Comparison of ENCODE assay signal across 1 cellular context in the genomic region with DNA sequence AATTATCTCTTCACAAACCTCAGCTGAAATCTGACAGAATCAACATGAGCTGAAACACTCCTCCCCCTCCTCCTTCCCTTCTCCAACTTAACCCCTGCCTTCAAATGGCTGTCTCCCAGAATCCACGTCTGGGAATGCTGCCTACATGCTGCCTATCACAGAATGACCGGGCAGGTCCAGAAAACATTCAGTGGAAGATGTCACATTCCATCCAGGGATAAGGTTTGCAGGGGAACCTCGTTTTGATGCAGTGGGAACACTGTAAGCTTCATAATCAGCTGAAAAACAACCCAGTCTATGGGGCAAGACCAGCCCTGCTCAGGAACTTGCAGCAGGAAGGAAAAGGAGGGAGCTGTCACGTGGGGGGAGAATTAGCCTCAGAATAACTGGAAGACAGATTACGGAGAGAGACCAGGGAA.
TF ChIP-seq lines count a peak whose summit lies in the region.

No MANE protein-coding gene starts in this region.

TF ChIP-seq in HepG2, 621 proteins besides CTCF, POLR2A, EP300 and RAD21 (continued from another document):
- TF ChIP-seq, protein P1, sequence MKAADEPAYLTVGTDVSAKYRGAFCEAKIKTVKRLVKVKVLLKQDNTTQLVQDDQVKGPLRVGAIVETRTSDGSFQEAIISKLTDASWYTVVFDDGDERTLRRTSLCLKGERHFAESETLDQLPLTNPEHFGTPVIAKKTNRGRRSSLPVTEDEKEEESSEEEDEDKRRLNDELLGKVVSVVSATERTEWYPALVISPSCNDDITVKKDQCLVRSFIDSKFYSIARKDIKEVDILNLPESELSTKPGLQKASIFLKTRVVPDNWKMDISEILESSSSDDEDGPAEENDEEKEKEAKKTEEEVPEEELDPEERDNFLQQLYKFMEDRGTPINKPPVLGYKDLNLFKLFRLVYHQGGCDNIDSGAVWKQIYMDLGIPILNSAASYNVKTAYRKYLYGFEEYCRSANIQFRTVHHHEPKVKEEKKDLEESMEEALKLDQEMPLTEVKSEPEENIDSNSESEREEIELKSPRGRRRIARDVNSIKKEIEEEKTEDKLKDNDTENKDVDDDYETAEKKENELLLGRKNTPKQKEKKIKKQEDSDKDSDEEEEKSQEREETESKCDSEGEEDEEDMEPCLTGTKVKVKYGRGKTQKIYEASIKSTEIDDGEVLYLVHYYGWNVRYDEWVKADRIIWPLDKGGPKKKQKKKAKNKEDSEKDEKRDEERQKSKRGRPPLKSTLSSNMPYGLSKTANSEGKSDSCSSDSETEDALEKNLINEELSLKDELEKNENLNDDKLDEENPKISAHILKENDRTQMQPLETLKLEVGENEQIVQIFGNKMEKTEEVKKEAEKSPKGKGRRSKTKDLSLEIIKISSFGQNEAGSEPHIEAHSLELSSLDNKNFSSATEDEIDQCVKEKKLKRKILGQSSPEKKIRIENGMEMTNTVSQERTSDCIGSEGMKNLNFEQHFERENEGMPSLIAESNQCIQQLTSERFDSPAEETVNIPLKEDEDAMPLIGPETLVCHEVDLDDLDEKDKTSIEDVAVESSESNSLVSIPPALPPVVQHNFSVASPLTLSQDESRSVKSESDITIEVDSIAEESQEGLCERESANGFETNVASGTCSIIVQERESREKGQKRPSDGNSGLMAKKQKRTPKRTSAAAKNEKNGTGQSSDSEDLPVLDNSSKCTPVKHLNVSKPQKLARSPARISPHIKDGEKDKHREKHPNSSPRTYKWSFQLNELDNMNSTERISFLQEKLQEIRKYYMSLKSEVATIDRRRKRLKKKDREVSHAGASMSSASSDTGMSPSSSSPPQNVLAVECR (CRISPR knock-in tag; IDR thresholded peaks at IDR 0.05; ENCODE audit: borderline replicate concordance): no peak
- TF ChIP-seq ZNF235 (CRISPR knock-in tag; IDR thresholded peaks at IDR 0.05; ENCODE audit: borderline replicate concordance) (no peak), NFATC3 (CRISPR knock-in tag; IDR thresholded peaks at IDR 0.05) (no peak), ELF3 (CRISPR knock-in tag; IDR thresholded peaks at IDR 0.05) (no peak), CBX5 (CRISPR knock-in tag; IDR thresholded peaks at IDR 0.05; ENCODE audit: borderline replicate concordance) (no peak), EED (CRISPR knock-in tag; IDR thresholded peaks at IDR 0.05) (no peak), TBX2 (CRISPR knock-in tag; IDR thresholded peaks at IDR 0.05; ENCODE audit: borderline replicate concordance) (no peak), STAG1 (CRISPR knock-in tag; IDR thresholded peaks at IDR 0.05) (no peak), ZNF30 (CRISPR knock-in tag; IDR thresholded peaks at IDR 0.05) (no peak), TAF15 (IDR thresholded peaks at IDR 0.05; ENCODE audit: low read depth, low read length, poor library complexity, severe bottlenecking) (no peak)
- TF ChIP-seq, protein P2, sequence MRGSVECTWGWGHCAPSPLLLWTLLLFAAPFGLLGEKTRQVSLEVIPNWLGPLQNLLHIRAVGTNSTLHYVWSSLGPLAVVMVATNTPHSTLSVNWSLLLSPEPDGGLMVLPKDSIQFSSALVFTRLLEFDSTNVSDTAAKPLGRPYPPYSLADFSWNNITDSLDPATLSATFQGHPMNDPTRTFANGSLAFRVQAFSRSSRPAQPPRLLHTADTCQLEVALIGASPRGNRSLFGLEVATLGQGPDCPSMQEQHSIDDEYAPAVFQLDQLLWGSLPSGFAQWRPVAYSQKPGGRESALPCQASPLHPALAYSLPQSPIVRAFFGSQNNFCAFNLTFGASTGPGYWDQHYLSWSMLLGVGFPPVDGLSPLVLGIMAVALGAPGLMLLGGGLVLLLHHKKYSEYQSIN (CRISPR knock-in tag; IDR thresholded peaks at IDR 0.05; ENCODE audit: borderline replicate concordance): no peak
- TF ChIP-seq, protein P3, sequence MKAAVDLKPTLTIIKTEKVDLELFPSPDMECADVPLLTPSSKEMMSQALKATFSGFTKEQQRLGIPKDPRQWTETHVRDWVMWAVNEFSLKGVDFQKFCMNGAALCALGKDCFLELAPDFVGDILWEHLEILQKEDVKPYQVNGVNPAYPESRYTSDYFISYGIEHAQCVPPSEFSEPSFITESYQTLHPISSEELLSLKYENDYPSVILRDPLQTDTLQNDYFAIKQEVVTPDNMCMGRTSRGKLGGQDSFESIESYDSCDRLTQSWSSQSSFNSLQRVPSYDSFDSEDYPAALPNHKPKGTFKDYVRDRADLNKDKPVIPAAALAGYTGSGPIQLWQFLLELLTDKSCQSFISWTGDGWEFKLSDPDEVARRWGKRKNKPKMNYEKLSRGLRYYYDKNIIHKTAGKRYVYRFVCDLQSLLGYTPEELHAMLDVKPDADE (CRISPR knock-in tag; IDR thresholded peaks at IDR 0.05): no peak
- TF ChIP-seq, protein P4, sequence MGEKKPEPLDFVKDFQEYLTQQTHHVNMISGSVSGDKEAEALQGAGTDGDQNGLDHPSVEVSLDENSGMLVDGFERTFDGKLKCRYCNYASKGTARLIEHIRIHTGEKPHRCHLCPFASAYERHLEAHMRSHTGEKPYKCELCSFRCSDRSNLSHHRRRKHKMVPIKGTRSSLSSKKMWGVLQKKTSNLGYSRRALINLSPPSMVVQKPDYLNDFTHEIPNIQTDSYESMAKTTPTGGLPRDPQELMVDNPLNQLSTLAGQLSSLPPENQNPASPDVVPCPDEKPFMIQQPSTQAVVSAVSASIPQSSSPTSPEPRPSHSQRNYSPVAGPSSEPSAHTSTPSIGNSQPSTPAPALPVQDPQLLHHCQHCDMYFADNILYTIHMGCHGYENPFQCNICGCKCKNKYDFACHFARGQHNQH (CRISPR knock-in tag; IDR thresholded peaks at IDR 0.05): no peak
- TF ChIP-seq, protein P5, sequence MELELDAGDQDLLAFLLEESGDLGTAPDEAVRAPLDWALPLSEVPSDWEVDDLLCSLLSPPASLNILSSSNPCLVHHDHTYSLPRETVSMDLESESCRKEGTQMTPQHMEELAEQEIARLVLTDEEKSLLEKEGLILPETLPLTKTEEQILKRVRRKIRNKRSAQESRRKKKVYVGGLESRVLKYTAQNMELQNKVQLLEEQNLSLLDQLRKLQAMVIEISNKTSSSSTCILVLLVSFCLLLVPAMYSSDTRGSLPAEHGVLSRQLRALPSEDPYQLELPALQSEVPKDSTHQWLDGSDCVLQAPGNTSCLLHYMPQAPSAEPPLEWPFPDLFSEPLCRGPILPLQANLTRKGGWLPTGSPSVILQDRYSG (CRISPR knock-in tag; IDR thresholded peaks at IDR 0.05): no peak
- TF ChIP-seq, protein P6, sequence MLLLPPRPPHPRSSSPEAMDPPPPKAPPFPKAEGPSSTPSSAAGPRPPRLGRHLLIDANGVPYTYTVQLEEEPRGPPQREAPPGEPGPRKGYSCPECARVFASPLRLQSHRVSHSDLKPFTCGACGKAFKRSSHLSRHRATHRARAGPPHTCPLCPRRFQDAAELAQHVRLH (CRISPR knock-in tag; IDR thresholded peaks at IDR 0.05; ENCODE audit: borderline replicate concordance, low read depth): no peak
- TF ChIP-seq, protein P7, sequence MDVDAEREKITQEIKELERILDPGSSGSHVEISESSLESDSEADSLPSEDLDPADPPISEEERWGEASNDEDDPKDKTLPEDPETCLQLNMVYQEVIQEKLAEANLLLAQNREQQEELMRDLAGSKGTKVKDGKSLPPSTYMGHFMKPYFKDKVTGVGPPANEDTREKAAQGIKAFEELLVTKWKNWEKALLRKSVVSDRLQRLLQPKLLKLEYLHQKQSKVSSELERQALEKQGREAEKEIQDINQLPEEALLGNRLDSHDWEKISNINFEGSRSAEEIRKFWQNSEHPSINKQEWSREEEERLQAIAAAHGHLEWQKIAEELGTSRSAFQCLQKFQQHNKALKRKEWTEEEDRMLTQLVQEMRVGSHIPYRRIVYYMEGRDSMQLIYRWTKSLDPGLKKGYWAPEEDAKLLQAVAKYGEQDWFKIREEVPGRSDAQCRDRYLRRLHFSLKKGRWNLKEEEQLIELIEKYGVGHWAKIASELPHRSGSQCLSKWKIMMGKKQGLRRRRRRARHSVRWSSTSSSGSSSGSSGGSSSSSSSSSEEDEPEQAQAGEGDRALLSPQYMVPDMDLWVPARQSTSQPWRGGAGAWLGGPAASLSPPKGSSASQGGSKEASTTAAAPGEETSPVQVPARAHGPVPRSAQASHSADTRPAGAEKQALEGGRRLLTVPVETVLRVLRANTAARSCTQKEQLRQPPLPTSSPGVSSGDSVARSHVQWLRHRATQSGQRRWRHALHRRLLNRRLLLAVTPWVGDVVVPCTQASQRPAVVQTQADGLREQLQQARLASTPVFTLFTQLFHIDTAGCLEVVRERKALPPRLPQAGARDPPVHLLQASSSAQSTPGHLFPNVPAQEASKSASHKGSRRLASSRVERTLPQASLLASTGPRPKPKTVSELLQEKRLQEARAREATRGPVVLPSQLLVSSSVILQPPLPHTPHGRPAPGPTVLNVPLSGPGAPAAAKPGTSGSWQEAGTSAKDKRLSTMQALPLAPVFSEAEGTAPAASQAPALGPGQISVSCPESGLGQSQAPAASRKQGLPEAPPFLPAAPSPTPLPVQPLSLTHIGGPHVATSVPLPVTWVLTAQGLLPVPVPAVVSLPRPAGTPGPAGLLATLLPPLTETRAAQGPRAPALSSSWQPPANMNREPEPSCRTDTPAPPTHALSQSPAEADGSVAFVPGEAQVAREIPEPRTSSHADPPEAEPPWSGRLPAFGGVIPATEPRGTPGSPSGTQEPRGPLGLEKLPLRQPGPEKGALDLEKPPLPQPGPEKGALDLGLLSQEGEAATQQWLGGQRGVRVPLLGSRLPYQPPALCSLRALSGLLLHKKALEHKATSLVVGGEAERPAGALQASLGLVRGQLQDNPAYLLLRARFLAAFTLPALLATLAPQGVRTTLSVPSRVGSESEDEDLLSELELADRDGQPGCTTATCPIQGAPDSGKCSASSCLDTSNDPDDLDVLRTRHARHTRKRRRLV (CRISPR knock-in tag; IDR thresholded peaks at IDR 0.05): no peak
